6 cellular contexts compared by ENCODE assay signal in genomic region chr10:13590886-13591285, GRCh38.
"Had no signal": no experiment of that assay in that cellular context is flagged by ENCODE, and none has a peak within 500 bp of the region (broad histone marks: within the 10 kb centered on the region; RNA-seq: fewer than 3 reads in every experiment).

No MANE protein-coding gene starts in this region.

- H3K4me3 ChIP-seq: GM23338 had no signal

- H3K9me3 Mint-ChIP-seq: GM23338, H9 had no signal

- H3K4me2 ChIP-seq: GM23338 had no signal

- H3K27ac ChIP-seq: HL-60 had no signal

- H3K27me3 Mint-ChIP-seq: IgD-negative memory B cell had no signal

- ATAC-seq: GM23338, HepG2 had no signal

- H2AFZ ChIP-seq: GM23338 had no signal

- H3K4me3 Mint-ChIP-seq: GM23338, H9 had no signal

- DNase-seq: H9, HCEC 1CT had no signal

- H3K27ac Mint-ChIP-seq: GM23338, H9, IgD-negative memory B cell had no signal
